In the genomic region with DNA sequence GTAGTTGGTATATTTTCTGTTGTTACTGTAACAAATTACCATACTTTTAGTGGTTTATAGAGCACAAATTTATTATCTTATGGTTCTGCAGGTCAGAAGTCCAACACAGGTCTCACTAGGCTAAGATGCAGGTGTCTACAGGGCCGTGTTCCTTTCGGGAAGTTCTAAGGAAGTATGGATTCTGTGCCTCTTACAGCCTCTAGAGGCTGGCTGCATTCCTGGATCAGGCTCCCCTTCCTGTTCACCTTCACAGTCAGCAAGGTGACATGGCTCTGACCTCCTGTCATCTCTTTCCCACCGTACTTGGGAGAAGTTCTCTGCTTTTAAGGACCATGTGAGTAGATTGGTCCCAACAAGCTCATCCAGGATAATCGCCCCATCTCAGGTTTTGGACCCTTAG, we compare ENCODE assay signal across 18 cellular contexts. TPM values are rescaled to one million over a fixed set of nuclear protein-coding genes. Genes with fewer than 3 reads are reported as not detected.
A peak's percentile ranks its signal among the peaks of the same experiment; 100 is the strongest.
DNase-seq lines count a peak whose midpoint lies in the region; ATAC-seq and TF ChIP-seq lines count a peak whose summit lies in the region.
"Had no signal": no experiment of that assay in that cellular context is flagged by ENCODE, and none has a peak within 500 bp of the region (broad histone marks: within the 10 kb centered on the region; RNA-seq: fewer than 3 reads in every experiment).

No MANE protein-coding gene starts in this region.

- H3K27ac ChIP-seq in cardiac muscle cell (peak overlapping the region; percentile 91), esophagus muscularis mucosa (replicated peaks in 1 of 4) (peak overlapping the region in 3 of 4 donors; percentile 46 to 59 (median 49)), breast epithelium (no peak overlapping the region)
- H3K27ac ChIP-seq: BLaER1 treated with 17β-estradiol and CSF1 and Interleukin-3, amounts not matched to agents 10 nM and 100 nM; PC-9 had no signal

- H3K27ac Mint-ChIP-seq in nephron progenitor cell, result peak overlapping the region; percentile 89
- no peak overlapping the region for H3K27ac Mint-ChIP-seq in activated naive CD4-positive, alpha-beta T cell treated with anti-CD3 and anti-CD28 coated beads, Interleukin-2, amount 50 U/mL, for 72 hours

- no peak overlapping the region for H3K4me3 ChIP-seq in cardiac muscle cell
- no peak overlapping the region for H3K4me3 ChIP-seq in esophagus muscularis mucosa
- H3K4me3 ChIP-seq in breast epithelium, result no peak overlapping the region
- H3K4me3 ChIP-seq: BLaER1 treated with 17β-estradiol and CSF1 and Interleukin-3, amounts not matched to agents 10 nM and 100 nM; K562; PC-9 had no signal

- no peak for ATAC-seq in activated naive CD4-positive, alpha-beta T cell treated with anti-CD3 and anti-CD28 coated beads, Interleukin-2, amount 50 U/mL, for 72 hours
- ATAC-seq: K562 had no signal

- H3K27me3 ChIP-seq in cardiac muscle cell (no peaks in the 10 kb centered on the region), esophagus muscularis mucosa (no peaks in the 10 kb centered on the region), breast epithelium (no peaks in the 10 kb centered on the region)
- H3K27me3 ChIP-seq: BLaER1 treated with 17β-estradiol and CSF1 and Interleukin-3, amounts not matched to agents 10 nM and 100 nM had no signal

- TF ChIP-seq POLR2A in esophagus muscularis mucosa (IDR thresholded peaks at IDR 0.05; ENCODE audit: low read depth) (no peak), breast epithelium (IDR thresholded peaks at IDR 0.05) (no peak)

- H3K36me3 Mint-ChIP-seq in nephron progenitor cell (ENCODE audit: low read depth), result peaks cover 21% of the 10 kb centered on the region
- H3K36me3 Mint-ChIP-seq in activated naive CD4-positive, alpha-beta T cell treated with anti-CD3 and anti-CD28 coated beads, Interleukin-2, amount 50 U/mL, for 72 hours, result no peaks in the 10 kb centered on the region

- peaks cover 14% of the 10 kb centered on the region for H3K9me3 Mint-ChIP-seq in nephron progenitor cell
- H3K9me3 Mint-ChIP-seq in activated naive CD4-positive, alpha-beta T cell treated with anti-CD3 and anti-CD28 coated beads, Interleukin-2, amount 50 U/mL, for 72 hours, result no peaks in the 10 kb centered on the region

- DNase-seq in cardiac muscle cell (ENCODE audit: low read depth in 1 of 2, low spot score in 1 of 2) (no peak), cardiac septum (ENCODE audit: low spot score) (no peak), esophagus muscularis mucosa (ENCODE audit: extremely low spot score) (no peak), nephron progenitor cell (no peak), activated gamma-delta T cell (lab: John Stamatoyannopoulos, UW) (no peak), breast epithelium (ENCODE audit: low spot score in 2 of 2) (no peak), SIG-M5 (lab: John Stamatoyannopoulos, UW) (no peak)
- DNase-seq in activated naive CD4-positive, alpha-beta T cell treated with anti-CD3 and anti-CD28 coated beads, Interleukin-2, amount 50 U/mL, for 72 hours (ENCODE audit: low spot score in 2 of 2), result no peak
- DNase-seq: CD8-positive, alpha-beta memory T cell; DMS79 treated with DMSO at 0.1 percent for 48 hours; MV-4-11; NCI-H1417; NCI-H2029; NCI-H2171; NCI-H774; PC-9 had no signal

- H3K36me3 ChIP-seq in cardiac muscle cell, result no peaks in the 10 kb centered on the region
- no peaks in the 10 kb centered on the region for H3K36me3 ChIP-seq in esophagus muscularis mucosa
- H3K36me3 ChIP-seq in breast epithelium, result no peaks in the 10 kb centered on the region
- H3K36me3 ChIP-seq: BLaER1 treated with 17β-estradiol and CSF1 and Interleukin-3, amounts not matched to agents 10 nM and 100 nM had no signal

- no peaks in the 10 kb centered on the region for H3K9me3 ChIP-seq in cardiac muscle cell (ENCODE audit: low read depth)
- no peaks in the 10 kb centered on the region for H3K9me3 ChIP-seq in esophagus muscularis mucosa
- no peaks in the 10 kb centered on the region for H3K9me3 ChIP-seq in breast epithelium

- peaks cover 28% of the 10 kb centered on the region for H3K4me1 Mint-ChIP-seq in nephron progenitor cell

- no peak overlapping the region for H3K4me3 Mint-ChIP-seq in nephron progenitor cell
- H3K4me3 Mint-ChIP-seq: CD8-positive, alpha-beta memory T cell had no signal

- no peak for TF ChIP-seq EP300 in esophagus muscularis mucosa (IDR thresholded peaks at IDR 0.05)

- H3K4me1 ChIP-seq in cardiac muscle cell (ENCODE audit: low read depth) (peaks cover 37% of the 10 kb centered on the region), esophagus muscularis mucosa (peaks cover 20 to 73% (median 66%) of the 10 kb centered on the region in 4 donors), breast epithelium (no peaks in the 10 kb centered on the region)
- H3K4me1 ChIP-seq: BLaER1 treated with 17β-estradiol and CSF1 and Interleukin-3, amounts not matched to agents 10 nM and 100 nM had no signal

- WGBS in esophagus muscularis mucosa, result 79% methylated on average over 4 of the region's 4 CpGs

- intact Hi-C loops in cardiac septum (cut with DNase I) (no loop called here), esophagus muscularis mucosa (cut with DNase I) (no loop called here), breast epithelium (cut with DNase I; ENCODE audit: low total_unique reads) (no loop called here)

- TF ChIP-seq CTCF in cardiac muscle cell (IDR thresholded peaks at IDR 0.05; ENCODE audit: low read depth, low read length) (no peak), esophagus muscularis mucosa (IDR thresholded peaks at IDR 0.05) (no peak), nephron progenitor cell (IDR thresholded peaks at IDR 0.05) (no peak), breast epithelium (IDR thresholded peaks at IDR 0.05) (no peak)

- no peaks in the 10 kb centered on the region for H3K27me3 Mint-ChIP-seq in nephron progenitor cell (ENCODE audit: low read depth, poor library complexity)
- H3K27me3 Mint-ChIP-seq: CD8-positive, alpha-beta memory T cell had no signal

RNA-seq across cellular contexts. Expression of a gene that starts 37.3 kb away (rescaled TPM):
- total RNA-seq in cardiac muscle cell (37.0 and 39.4 TPM in 2 replicates), cardiac septum (60.0 TPM), esophagus muscularis mucosa (100 to 1,000 TPM in 1 of 4 donors, 10 to 100 TPM in 3; 66.1 to 110 (median 90.5) TPM), breast epithelium (10 to 100 TPM; 49.8 to 87.2 (median 57.4) TPM)
- 35.6 and 54.2 TPM in 2 replicates for polyA plus RNA-seq in cardiac muscle cell
- total RNA-seq in activated naive CD4-positive, alpha-beta T cell treated with anti-CD3 and anti-CD28 coated beads, Interleukin-2, amount 50 U/mL, for 72 hours, result 10 to 100 TPM in 1 of 2 donors, 1 to 10 TPM in 1; 3.5 to 14.6 TPM

Comparison
In these comparisons a context has a peak if more than half of its experiments do, and no peak if none do; other contexts are left out.
1. H3K27ac ChIP-seq: peak in cardiac muscle cell (single experiment) and esophagus muscularis mucosa (3 of 4); none in breast epithelium (0 of 2).